Comparison of ENCODE assay signal across 18 cellular contexts in the genomic region with DNA sequence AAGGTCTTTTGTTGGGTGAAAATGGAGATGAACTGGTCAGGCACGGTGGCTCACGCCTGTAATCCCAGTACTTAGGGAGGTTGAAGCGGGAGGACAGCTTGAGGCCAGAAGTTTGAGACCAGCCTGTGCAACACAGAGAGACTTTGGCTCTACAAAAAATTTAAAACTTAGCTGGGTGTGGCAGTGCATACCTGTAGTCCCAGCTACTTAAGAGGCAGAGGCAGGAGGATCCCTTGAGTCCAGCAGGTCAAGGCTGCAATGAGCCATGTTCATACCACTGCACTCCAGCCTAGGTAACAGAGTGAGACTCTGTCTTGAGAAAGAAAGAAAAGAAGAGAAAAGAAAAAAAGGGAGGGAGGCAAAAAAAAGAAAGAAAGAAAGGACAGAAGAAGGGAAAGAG.
"Had no signal": no experiment of that assay in that cellular context is flagged by ENCODE, and none has a peak within 500 bp of the region (broad histone marks: within the 10 kb centered on the region; RNA-seq: fewer than 3 reads in every experiment).

No MANE protein-coding gene starts in this region.

- DNase-seq: activated CD4-positive, alpha-beta memory T cell treated with anti-CD3 and anti-CD28 coated beads, Interleukin-2, amount 10 ng/mL, durations not matched to agents 7 days and 5 days; activated CD4-positive, alpha-beta T cell treated with anti-CD3 and anti-CD28 coated beads for 36 hours; activated effector memory CD4-positive, alpha-beta T cell treated with Interleukin-2 at 50 U/mL for 16 hours; activated naive CD4-positive, alpha-beta T cell treated with anti-CD3 and anti-CD28 coated beads, Interleukin-2, amount 10 ng/mL, durations not matched to agents 7 days and 5 days; activated naive CD8-positive, alpha-beta T cell treated with anti-CD3 and anti-CD28 coated beads, Interleukin-2, amount 50 U/mL, for 24 hours; activated T-cell treated with anti-CD3 and anti-CD28 coated beads, Interleukin-2, amount 50 U/mL, for 24 hours; aorta; cerebellar nuclear complex; effector CD4-positive, alpha-beta T cell; heart left ventricle; left lung; psoas muscle; right cardiac atrium; stimulated activated CD4-positive, alpha-beta T cell treated with anti-CD3 and anti-CD28 coated beads, Interleukin-2, amount 100 ng/mL, for 24 hours; stimulated activated naive CD8-positive, alpha-beta T cell treated with anti-CD3 and anti-CD28 coated beads, Interleukin-15, amount 100 ng/mL, for 72 hours; upper lobe of left lung had no signal

- H3K9me3 ChIP-seq: heart left ventricle, left lung, psoas muscle, suprapubic skin, upper lobe of left lung had no signal

- H3K9me3 Mint-ChIP-seq: activated CD4-positive, alpha-beta memory T cell treated with anti-CD3 and anti-CD28 coated beads, Interleukin-2, amount 10 ng/mL, durations not matched to agents 7 days and 5 days; activated naive CD4-positive, alpha-beta T cell treated with anti-CD3 and anti-CD28 coated beads, Interleukin-2, amount 10 ng/mL, durations not matched to agents 7 days and 5 days; activated naive CD8-positive, alpha-beta T cell treated with anti-CD3 and anti-CD28 coated beads, Interleukin-2, amount 50 U/mL, for 24 hours; activated T-cell treated with anti-CD3 and anti-CD28 coated beads, Interleukin-2, amount 50 U/mL, for 24 hours; neural crest cell; stimulated activated naive CD8-positive, alpha-beta T cell treated with anti-CD3 and anti-CD28 coated beads, Interleukin-15, amount 100 ng/mL, for 72 hours had no signal

- H3K27me3 ChIP-seq: heart left ventricle, left lung, suprapubic skin, upper lobe of left lung had no signal

- H3K27ac ChIP-seq: left lung, psoas muscle, suprapubic skin, upper lobe of left lung had no signal

- H3K36me3 ChIP-seq: left lung, upper lobe of left lung had no signal

- H3K27ac Mint-ChIP-seq: activated CD4-positive, alpha-beta memory T cell treated with anti-CD3 and anti-CD28 coated beads, Interleukin-2, amount 10 ng/mL, durations not matched to agents 7 days and 5 days; activated CD4-positive, alpha-beta T cell treated with anti-CD3 and anti-CD28 coated beads for 36 hours; activated naive CD4-positive, alpha-beta T cell treated with anti-CD3 and anti-CD28 coated beads, Interleukin-2, amount 10 ng/mL, durations not matched to agents 7 days and 5 days; activated naive CD8-positive, alpha-beta T cell treated with anti-CD3 and anti-CD28 coated beads, Interleukin-2, amount 50 U/mL, for 24 hours had no signal

- ATAC-seq: activated CD4-positive, alpha-beta T cell treated with anti-CD3 and anti-CD28 coated beads for 36 hours; activated naive CD8-positive, alpha-beta T cell treated with anti-CD3 and anti-CD28 coated beads, Interleukin-2, amount 50 U/mL, for 24 hours; left lung; psoas muscle; right cardiac atrium; stimulated activated naive CD8-positive, alpha-beta T cell treated with anti-CD3 and anti-CD28 coated beads, Interleukin-15, amount 100 ng/mL, for 72 hours had no signal

- H3K4me3 Mint-ChIP-seq: activated CD4-positive, alpha-beta memory T cell treated with anti-CD3 and anti-CD28 coated beads, Interleukin-2, amount 10 ng/mL, durations not matched to agents 7 days and 5 days; activated CD4-positive, alpha-beta T cell treated with anti-CD3 and anti-CD28 coated beads for 36 hours; activated naive CD4-positive, alpha-beta T cell treated with anti-CD3 and anti-CD28 coated beads, Interleukin-2, amount 10 ng/mL, durations not matched to agents 7 days and 5 days; activated naive CD8-positive, alpha-beta T cell treated with anti-CD3 and anti-CD28 coated beads, Interleukin-2, amount 50 U/mL, for 24 hours; activated T-cell treated with anti-CD3 and anti-CD28 coated beads, Interleukin-2, amount 50 U/mL, for 24 hours; neural crest cell; stimulated activated naive CD8-positive, alpha-beta T cell treated with anti-CD3 and anti-CD28 coated beads, Interleukin-15, amount 100 ng/mL, for 72 hours had no signal

- H3K36me3 Mint-ChIP-seq: activated naive CD4-positive, alpha-beta T cell treated with anti-CD3 and anti-CD28 coated beads, Interleukin-2, amount 10 ng/mL, durations not matched to agents 7 days and 5 days had no signal

- H3K4me3 ChIP-seq: heart left ventricle, left lung, psoas muscle, suprapubic skin, upper lobe of left lung had no signal
